In the genomic region with DNA sequence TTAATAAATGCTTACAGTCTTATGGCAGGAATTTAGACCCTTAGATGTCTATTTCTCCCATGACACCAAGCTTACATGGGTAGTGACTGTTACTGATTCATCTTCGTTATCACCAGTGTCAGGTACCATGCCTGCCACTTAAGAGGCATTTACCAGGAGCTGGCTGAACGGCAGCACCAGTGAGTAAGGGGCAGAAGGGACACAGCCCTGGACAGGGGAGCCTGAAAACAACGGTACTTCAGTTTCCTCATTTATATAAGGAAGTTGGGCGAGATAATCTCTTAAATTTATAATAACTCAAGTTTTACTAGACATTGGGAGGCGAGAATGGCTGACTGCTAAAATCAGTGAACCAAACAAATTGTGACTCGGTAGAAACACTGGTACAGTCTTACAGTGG, we compare ENCODE assay signal across 1 cellular context.
TF ChIP-seq lines count a peak whose summit lies in the region.

No MANE protein-coding gene starts in this region.

TF ChIP-seq in GM23338, 12 proteins besides CTCF, POLR2A, EP300 and RAD21 (continued from another document):
- TF ChIP-seq ZNF462 (CRISPR knock-in tag; IDR thresholded peaks at IDR 0.05) (no peak), ZNF331 (CRISPR knock-in tag; IDR thresholded peaks at IDR 0.05; ENCODE audit: low read depth) (no peak), EZH2phosphoT487 (IDR thresholded peaks at IDR 0.05; ENCODE audit: unreplicated experiment) (no peak), POLR2AphosphoS5 (IDR thresholded peaks at IDR 0.05; ENCODE audit: low read depth) (no peak), NANOG (IDR thresholded peaks at IDR 0.05; ENCODE audit: borderline replicate concordance) (no peak), JUNB (IDR thresholded peaks at IDR 0.05; ENCODE audit: unreplicated experiment) (no peak)
- TF ChIP-seq, protein P1, sequence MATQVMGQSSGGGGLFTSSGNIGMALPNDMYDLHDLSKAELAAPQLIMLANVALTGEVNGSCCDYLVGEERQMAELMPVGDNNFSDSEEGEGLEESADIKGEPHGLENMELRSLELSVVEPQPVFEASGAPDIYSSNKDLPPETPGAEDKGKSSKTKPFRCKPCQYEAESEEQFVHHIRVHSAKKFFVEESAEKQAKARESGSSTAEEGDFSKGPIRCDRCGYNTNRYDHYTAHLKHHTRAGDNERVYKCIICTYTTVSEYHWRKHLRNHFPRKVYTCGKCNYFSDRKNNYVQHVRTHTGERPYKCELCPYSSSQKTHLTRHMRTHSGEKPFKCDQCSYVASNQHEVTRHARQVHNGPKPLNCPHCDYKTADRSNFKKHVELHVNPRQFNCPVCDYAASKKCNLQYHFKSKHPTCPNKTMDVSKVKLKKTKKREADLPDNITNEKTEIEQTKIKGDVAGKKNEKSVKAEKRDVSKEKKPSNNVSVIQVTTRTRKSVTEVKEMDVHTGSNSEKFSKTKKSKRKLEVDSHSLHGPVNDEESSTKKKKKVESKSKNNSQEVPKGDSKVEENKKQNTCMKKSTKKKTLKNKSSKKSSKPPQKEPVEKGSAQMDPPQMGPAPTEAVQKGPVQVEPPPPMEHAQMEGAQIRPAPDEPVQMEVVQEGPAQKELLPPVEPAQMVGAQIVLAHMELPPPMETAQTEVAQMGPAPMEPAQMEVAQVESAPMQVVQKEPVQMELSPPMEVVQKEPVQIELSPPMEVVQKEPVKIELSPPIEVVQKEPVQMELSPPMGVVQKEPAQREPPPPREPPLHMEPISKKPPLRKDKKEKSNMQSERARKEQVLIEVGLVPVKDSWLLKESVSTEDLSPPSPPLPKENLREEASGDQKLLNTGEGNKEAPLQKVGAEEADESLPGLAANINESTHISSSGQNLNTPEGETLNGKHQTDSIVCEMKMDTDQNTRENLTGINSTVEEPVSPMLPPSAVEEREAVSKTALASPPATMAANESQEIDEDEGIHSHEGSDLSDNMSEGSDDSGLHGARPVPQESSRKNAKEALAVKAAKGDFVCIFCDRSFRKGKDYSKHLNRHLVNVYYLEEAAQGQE (IDR thresholded peaks at IDR 0.05; ENCODE audit: unreplicated experiment) = no peak
- TF ChIP-seq, protein P2, sequence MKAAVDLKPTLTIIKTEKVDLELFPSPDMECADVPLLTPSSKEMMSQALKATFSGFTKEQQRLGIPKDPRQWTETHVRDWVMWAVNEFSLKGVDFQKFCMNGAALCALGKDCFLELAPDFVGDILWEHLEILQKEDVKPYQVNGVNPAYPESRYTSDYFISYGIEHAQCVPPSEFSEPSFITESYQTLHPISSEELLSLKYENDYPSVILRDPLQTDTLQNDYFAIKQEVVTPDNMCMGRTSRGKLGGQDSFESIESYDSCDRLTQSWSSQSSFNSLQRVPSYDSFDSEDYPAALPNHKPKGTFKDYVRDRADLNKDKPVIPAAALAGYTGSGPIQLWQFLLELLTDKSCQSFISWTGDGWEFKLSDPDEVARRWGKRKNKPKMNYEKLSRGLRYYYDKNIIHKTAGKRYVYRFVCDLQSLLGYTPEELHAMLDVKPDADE (IDR thresholded peaks at IDR 0.05) = no peak
